In genomic region chr20:55139173-55139765, GRCh38 we compare ENCODE assay signal across 9 cellular contexts.
"Had no signal": no experiment of that assay in that cellular context is flagged by ENCODE, and none has a peak within 500 bp of the region (broad histone marks: within the 10 kb centered on the region; RNA-seq: fewer than 3 reads in every experiment).

No MANE protein-coding gene starts in this region.

- H3K4me3 Mint-ChIP-seq: HFFc6 had no signal

- H3K4me3 ChIP-seq: GM23248, HAP-1 had no signal

- H2AFZ ChIP-seq: GM23248 had no signal

- H3K36me3 ChIP-seq: HAP-1 had no signal

- H3K9ac ChIP-seq: GM23248 had no signal

- H3K9me3 ChIP-seq: HAP-1 had no signal

- H3K27ac Mint-ChIP-seq: HFFc6 had no signal

- H3K27ac ChIP-seq: GM23248, HL-60 had no signal

- H3K4me1 ChIP-seq: HAP-1 had no signal

- DNase-seq: GM23248, GOT3, H7, HFFc6, IMR-90, KBM-7 had no signal

- ATAC-seq: HCT116 had no signal
